1 cellular context compared by ENCODE assay signal in the genomic region with DNA sequence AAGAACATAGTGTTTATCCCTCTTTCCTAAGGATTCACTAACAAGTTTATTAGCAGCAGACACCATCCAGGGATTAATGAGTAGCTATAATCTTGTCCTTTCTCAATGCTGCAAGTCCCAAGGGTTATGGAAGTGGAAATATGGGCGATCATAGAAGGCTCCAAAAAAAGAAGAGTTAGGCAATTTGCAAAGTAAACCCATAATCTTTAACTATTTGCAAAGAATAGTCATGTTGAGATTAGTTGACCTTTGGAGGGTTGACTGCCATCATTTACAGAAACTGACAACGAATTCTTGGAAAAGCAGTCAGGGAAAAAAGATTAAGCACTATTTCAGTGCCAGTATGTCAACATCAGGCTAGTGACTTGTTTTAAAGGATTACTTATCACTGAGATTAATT.
TF ChIP-seq lines count a peak whose summit lies in the region.

No MANE protein-coding gene starts in this region.

TF ChIP-seq in GM23338, 12 proteins besides CTCF, POLR2A, EP300 and RAD21 (continued from another document):
- TF ChIP-seq, protein P1, sequence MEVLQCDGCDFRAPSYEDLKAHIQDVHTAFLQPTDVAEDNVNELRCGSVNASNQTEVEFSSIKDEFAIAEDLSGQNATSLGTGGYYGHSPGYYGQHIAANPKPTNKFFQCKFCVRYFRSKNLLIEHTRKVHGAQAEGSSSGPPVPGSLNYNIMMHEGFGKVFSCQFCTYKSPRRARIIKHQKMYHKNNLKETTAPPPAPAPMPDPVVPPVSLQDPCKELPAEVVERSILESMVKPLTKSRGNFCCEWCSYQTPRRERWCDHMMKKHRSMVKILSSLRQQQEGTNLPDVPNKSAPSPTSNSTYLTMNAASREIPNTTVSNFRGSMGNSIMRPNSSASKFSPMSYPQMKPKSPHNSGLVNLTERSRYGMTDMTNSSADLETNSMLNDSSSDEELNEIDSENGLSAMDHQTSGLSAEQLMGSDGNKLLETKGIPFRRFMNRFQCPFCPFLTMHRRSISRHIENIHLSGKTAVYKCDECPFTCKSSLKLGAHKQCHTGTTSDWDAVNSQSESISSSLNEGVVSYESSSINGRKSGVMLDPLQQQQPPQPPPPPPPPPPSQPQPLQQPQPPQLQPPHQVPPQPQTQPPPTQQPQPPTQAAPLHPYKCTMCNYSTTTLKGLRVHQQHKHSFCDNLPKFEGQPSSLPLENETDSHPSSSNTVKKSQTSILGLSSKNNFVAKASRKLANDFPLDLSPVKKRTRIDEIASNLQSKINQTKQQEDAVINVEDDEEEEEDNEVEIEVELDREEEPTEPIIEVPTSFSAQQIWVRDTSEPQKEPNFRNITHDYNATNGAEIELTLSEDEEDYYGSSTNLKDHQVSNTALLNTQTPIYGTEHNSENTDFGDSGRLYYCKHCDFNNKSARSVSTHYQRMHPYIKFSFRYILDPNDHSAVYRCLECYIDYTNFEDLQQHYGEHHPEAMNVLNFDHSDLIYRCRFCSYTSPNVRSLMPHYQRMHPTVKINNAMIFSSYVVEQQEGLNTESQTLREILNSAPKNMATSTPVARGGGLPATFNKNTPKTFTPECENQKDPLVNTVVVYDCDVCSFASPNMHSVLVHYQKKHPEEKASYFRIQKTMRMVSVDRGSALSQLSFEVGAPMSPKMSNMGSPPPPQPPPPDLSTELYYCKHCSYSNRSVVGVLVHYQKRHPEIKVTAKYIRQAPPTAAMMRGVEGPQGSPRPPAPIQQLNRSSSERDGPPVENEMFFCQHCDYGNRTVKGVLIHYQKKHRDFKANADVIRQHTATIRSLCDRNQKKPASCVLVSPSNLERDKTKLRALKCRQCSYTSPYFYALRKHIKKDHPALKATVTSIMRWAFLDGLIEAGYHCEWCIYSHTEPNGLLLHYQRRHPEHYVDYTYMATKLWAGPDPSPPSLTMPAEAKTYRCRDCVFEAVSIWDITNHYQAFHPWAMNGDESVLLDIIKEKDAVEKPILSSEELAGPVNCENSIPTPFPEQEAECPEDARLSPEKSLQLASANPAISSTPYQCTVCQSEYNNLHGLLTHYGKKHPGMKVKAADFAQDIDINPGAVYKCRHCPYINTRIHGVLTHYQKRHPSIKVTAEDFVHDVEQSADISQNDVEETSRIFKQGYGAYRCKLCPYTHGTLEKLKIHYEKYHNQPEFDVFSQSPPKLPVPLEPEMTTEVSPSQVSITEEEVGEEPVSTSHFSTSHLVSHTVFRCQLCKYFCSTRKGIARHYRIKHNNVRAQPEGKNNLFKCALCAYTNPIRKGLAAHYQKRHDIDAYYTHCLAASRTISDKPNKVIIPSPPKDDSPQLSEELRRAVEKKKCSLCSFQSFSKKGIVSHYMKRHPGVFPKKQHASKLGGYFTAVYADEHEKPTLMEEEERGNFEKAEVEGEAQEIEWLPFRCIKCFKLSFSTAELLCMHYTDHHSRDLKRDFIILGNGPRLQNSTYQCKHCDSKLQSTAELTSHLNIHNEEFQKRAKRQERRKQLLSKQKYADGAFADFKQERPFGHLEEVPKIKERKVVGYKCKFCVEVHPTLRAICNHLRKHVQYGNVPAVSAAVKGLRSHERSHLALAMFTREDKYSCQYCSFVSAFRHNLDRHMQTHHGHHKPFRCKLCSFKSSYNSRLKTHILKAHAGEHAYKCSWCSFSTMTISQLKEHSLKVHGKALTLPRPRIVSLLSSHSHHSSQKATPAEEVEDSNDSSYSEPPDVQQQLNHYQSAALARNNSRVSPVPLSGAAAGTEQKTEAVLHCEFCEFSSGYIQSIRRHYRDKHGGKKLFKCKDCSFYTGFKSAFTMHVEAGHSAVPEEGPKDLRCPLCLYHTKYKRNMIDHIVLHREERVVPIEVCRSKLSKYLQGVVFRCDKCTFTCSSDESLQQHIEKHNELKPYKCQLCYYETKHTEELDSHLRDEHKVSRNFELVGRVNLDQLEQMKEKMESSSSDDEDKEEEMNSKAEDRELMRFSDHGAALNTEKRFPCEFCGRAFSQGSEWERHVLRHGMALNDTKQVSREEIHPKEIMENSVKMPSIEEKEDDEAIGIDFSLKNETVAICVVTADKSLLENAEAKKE (CRISPR knock-in tag; IDR thresholded peaks at IDR 0.05) = no peak
- TF ChIP-seq NANOG (IDR thresholded peaks at IDR 0.05; ENCODE audit: borderline replicate concordance) (no peak), ZNF331 (CRISPR knock-in tag; IDR thresholded peaks at IDR 0.05; ENCODE audit: low read depth) (no peak), JUNB (IDR thresholded peaks at IDR 0.05; ENCODE audit: unreplicated experiment) (no peak), POLR2AphosphoS5 (IDR thresholded peaks at IDR 0.05; ENCODE audit: low read depth) (no peak), ETS1 (IDR thresholded peaks at IDR 0.05) (no peak), EZH2phosphoT487 (IDR thresholded peaks at IDR 0.05; ENCODE audit: unreplicated experiment) (no peak), EZH2 (IDR thresholded peaks at IDR 0.05; ENCODE audit: low read depth, unreplicated experiment) (no peak), STAT1 (IDR thresholded peaks at IDR 0.05; ENCODE audit: unreplicated experiment) (no peak)
